Comparison of ENCODE assay signal across 11 cellular contexts in the genomic region with DNA sequence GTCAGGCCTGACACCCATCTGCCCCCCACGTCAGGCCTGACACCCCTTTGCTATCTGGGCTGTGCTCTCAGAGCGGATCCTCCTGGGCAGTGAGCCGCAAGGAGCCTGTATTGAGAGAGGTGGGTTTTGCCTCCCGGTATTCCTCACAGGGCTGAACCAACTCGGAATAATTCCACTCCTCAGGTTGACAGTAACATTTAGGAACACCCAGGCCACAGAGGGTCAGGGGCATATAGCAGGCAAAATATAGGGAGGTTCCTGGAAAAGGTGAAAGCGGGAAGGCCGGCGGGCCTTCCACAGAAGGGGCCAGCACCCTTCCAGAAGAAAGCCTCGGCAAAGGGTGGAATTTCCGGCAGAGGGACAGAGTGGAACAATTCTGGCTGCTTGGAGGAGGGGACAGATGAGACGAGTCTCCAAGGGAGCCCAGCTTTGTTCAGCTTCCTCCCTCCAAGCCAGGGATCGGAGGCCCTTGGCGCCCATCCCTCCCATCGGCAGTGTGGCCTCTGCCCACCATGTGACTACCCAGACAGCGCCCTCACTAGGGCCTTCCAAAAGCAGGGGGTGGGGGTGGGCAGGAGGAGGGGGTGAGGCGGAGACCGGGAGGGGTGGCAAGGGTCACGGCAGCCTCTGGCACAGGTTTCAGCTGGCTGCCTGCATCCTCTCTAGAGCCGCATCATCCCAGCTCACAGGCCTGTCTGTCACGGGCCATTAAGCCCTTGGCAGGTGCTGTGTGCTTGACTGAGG. TPM values are rescaled to one million over a fixed set of nuclear protein-coding genes. Genes with fewer than 3 reads are reported as not detected.
A peak's percentile ranks its signal among the peaks of the same experiment; 100 is the strongest.
DNase-seq lines count a peak whose midpoint lies in the region; ATAC-seq lines count a peak whose summit lies in the region.
"Had no signal": no experiment of that assay in that cellular context is flagged by ENCODE, and none has a peak within 500 bp of the region (broad histone marks: within the 10 kb centered on the region; RNA-seq: fewer than 3 reads in every experiment).

No MANE protein-coding gene starts in this region.

- DNase-seq in NCI-H1694 (lab: John Stamatoyannopoulos, UW) (peak; percentile 57), SHP77 (lab: John Stamatoyannopoulos, UW) (peak; percentile 67 to 76), kidney glomerular epithelial cell (lab: John Stamatoyannopoulos, UW) (peak; percentile 35), GM23248 (no peak)
- no peak for DNase-seq in activated CD4-positive, alpha-beta T cell treated with anti-CD3 and anti-CD28 coated beads, Interleukin-2, amount 50 U/mL, for 48 hours
- DNase-seq: activated CD8-positive, alpha-beta memory T cell treated with anti-CD3 and anti-CD28 coated beads, Interleukin-2, amount 10 ng/mL, durations not matched to agents 7 days and 5 days; DND-41; GOT3; NCI-H1048 had no signal

- H3F3A ChIP-seq in GM23248 (ENCODE audit: insufficient read depth), result no peaks in the 10 kb centered on the region

- H4K20me1 ChIP-seq in GM23248 (ENCODE audit: insufficient read depth), result no peaks in the 10 kb centered on the region

- H3K27me3 ChIP-seq in stomach smooth muscle (ENCODE audit: control insufficient read depth in 1 of 2, insufficient read depth in 2 of 2, low read length in 2 of 2), result no peaks in the 10 kb centered on the region
- no peaks in the 10 kb centered on the region for H3K27me3 ChIP-seq in GM23248 (replicated peaks; ENCODE audit: insufficient read depth)

- 70 to 72% methylated on average over 15 to 20 of the region's 20 CpGs for WGBS in GM23248 (ENCODE audit: low coverage in 1 of 2, low lambda C conversion rate in 2 of 2, missing lambda C conversion rate in 2 of 2), 2 experiments

- H3K4me2 ChIP-seq in GM23248 (ENCODE audit: unreplicated experiment), result no peak overlapping the region

- H3K9me3 ChIP-seq in stomach smooth muscle (ENCODE audit: control insufficient read depth in 2 of 2, low read length in 2 of 2) (no peaks in the 10 kb centered on the region), GM23248 (ENCODE audit: low read depth) (no peaks in the 10 kb centered on the region)

- H3K9ac ChIP-seq in stomach smooth muscle (ENCODE audit: low read length in 2 of 2) (peak overlapping the region; percentile 68), GM23248 (no peak overlapping the region)

- no peak for ATAC-seq in HG02852 (IDR thresholded peaks at IDR 0.05; ENCODE audit: unreplicated experiment)
- ATAC-seq: activated CD8-positive, alpha-beta memory T cell treated with anti-CD3 and anti-CD28 coated beads, Interleukin-2, amount 10 ng/mL, durations not matched to agents 7 days and 5 days had no signal

- in situ Hi-C loops in GM23248 (cut with MboI), result no loop called here

- H3K27ac ChIP-seq in stomach smooth muscle (ENCODE audit: low read length), result peak overlapping the region; percentile 92
- H3K27ac ChIP-seq in GM23248, result no peak overlapping the region

- no peak overlapping the region for H2AFZ ChIP-seq in GM23248

- no peaks in the 10 kb centered on the region for H3K36me3 ChIP-seq in stomach smooth muscle (ENCODE audit: control insufficient read depth in 2 of 2, insufficient read depth in 2 of 2, low read length in 2 of 2)
- no peaks in the 10 kb centered on the region for H3K36me3 ChIP-seq in GM23248 (ENCODE audit: low read depth)

- no peak overlapping the region for H3K4me3 ChIP-seq in stomach smooth muscle (ENCODE audit: low read length in 2 of 2)
- H3K4me3 ChIP-seq in GM23248, result no peak overlapping the region

- H3K9me2 ChIP-seq in GM23248 (ENCODE audit: insufficient read depth), result no peaks in the 10 kb centered on the region

- no peaks in the 10 kb centered on the region for H3K79me2 ChIP-seq in GM23248 (ENCODE audit: insufficient read depth)

- H3K4me1 ChIP-seq in stomach smooth muscle (ENCODE audit: control insufficient read depth, insufficient read depth, low read length) (peaks cover 17% of the 10 kb centered on the region), GM23248 (ENCODE audit: insufficient read depth) (no peaks in the 10 kb centered on the region)

RNA-seq across cellular contexts. Expression of gene FGD2, which starts 6.6 kb away (rescaled TPM):
- not detected in 2 replicates for total RNA-seq in GM23248 (2014; rRNA removed; shearing (Covaris generic))
- not detected in 2 replicates for polyA plus RNA-seq in GM23248 (2016; fragmentation: Nextera tagmentation; extraction: Ambion mirVana)

RNA-seq across cellular contexts. Expression of gene MTCH1, which starts 12.9 kb away (rescaled TPM):
- 418 and 473 TPM in 2 replicates for total RNA-seq in GM23248 (2014; rRNA removed; shearing (Covaris generic))
- 370 and 395 TPM in 2 replicates for polyA plus RNA-seq in GM23248 (2016; fragmentation: Nextera tagmentation; extraction: Ambion mirVana)

RNA-seq across cellular contexts. Expression of gene PI16, which starts 44.4 kb away (rescaled TPM):
- total RNA-seq in GM23248 (2014; rRNA removed; shearing (Covaris generic)), result 181 and 227 TPM in 2 replicates
- polyA plus RNA-seq in GM23248 (2016; fragmentation: Nextera tagmentation; extraction: Ambion mirVana), result 390 and 398 TPM in 2 replicates

Comparison
In these comparisons a context has a peak if more than half of its experiments do, and no peak if none do; other contexts are left out.
1. DNase-seq: peak in NCI-H1694 (single experiment), SHP77 (2 of 2) and kidney glomerular epithelial cell (single experiment); none in activated CD4-positive, alpha-beta T cell treated with anti-CD3 and anti-CD28 coated beads, Interleukin-2, amount 50 U/mL, for 48 hours (0 of 2) and GM23248 (single experiment).